Comparison of ENCODE assay signal across 20 cellular contexts in genomic region chr3:111794701-111795100, GRCh38.
DNase-seq lines count a peak whose midpoint lies in the region; ATAC-seq and TF ChIP-seq lines count a peak whose summit lies in the region.
"Had no signal": no experiment of that assay in that cellular context is flagged by ENCODE, and none has a peak within 500 bp of the region (broad histone marks: within the 10 kb centered on the region; RNA-seq: fewer than 3 reads in every experiment).

No MANE protein-coding gene starts in this region.

- peak; percentile 39 for DNase-seq in AG08395 (ENCODE audit: low spot score)
- peak; percentile 49 for DNase-seq in BJ (ENCODE audit: low read depth)
- DNase-seq in RPMI7951 (ENCODE audit: low read depth) = peak; percentile 74
- DNase-seq in fibroblast of the aortic adventitia (ENCODE audit: low read depth) = peak; percentile 67
- DNase-seq in NCI-H2171 treated with DMSO at 0.1 percent for 48 hours (lab: John Stamatoyannopoulos, UW) = no peak
- no peak for DNase-seq in activated naive CD4-positive, alpha-beta T cell treated with Interleukin-2 at 50 U/mL for 16 hours
- no peak for DNase-seq in DMS79 (lab: John Stamatoyannopoulos, UW)
- DNase-seq: DMS 273 treated with DMSO at 0.1 percent for 48 hours, GDM1, HCEC 1CT, NCI-H1105 treated with DMSO at 0.1 percent for 48 hours, NCI-H1694, NCI-H2107, NCI-H2227 treated with DMSO at 0.1 percent for 48 hours, NCI-H510A treated with DMSO at 0.1 percent for 48 hours, NCI-H774 had no signal

- H3K27me3 ChIP-seq in BJ (ENCODE audit: control insufficient read depth, insufficient read depth, low read length) = no peaks in the 10 kb centered on the region

- no peak for ATAC-seq in GM21576 (IDR thresholded peaks at IDR 0.05; ENCODE audit: unreplicated experiment)
- ATAC-seq: A549, GM23338, K562 had no signal

- POLR2A ChIA-PET in BJ (lab: Charles Lee) = interaction anchor here (0.6 kb wide), 1 partner anchor 13 kb away, joined by 6 read pairs; no protein-coding TSS in a partner anchor

- H3K4me3 ChIP-seq in BJ (ENCODE audit: low read depth, low read length) = no peak overlapping the region
- no peak overlapping the region for H3K4me3 ChIP-seq in fibroblast of the aortic adventitia (ENCODE audit: low read depth, low read length)
- H3K4me3 ChIP-seq: A549, GM23338, K562 had no signal

- TF ChIP-seq CTCF in BJ (IDR thresholded peaks at IDR 0.05; ENCODE audit: insufficient read depth, low read depth, low read length) = no peak
- no peak for TF ChIP-seq CTCF in fibroblast of the aortic adventitia (IDR thresholded peaks at IDR 0.05; ENCODE audit: insufficient read depth, low read length)

- CTCF ChIA-PET in BJ (lab: Yijun Ruan, JAX) = interaction anchor here (0.7 to 1.6 kb wide), 4 partner anchors 15 to 110 kb away, joined by 3 to 5 read pairs (median 4); no protein-coding TSS in a partner anchor

- H3K36me3 ChIP-seq in BJ (ENCODE audit: control insufficient read depth, insufficient read depth, low read length) = no peaks in the 10 kb centered on the region; the same call in 1 of the 2 replicates

Comparison
In these comparisons a context has a peak if more than half of its experiments do, and no peak if none do; other contexts are left out.
1. DNase-seq: peak in AG08395 (single experiment), BJ (single experiment), RPMI7951 (single experiment) and fibroblast of the aortic adventitia (single experiment); none in NCI-H2171 treated with DMSO at 0.1 percent for 48 hours (single experiment), activated naive CD4-positive, alpha-beta T cell treated with Interleukin-2 at 50 U/mL for 16 hours (single experiment) and DMS79 (single experiment).